11 cellular contexts compared by ENCODE assay signal in the genomic region with DNA sequence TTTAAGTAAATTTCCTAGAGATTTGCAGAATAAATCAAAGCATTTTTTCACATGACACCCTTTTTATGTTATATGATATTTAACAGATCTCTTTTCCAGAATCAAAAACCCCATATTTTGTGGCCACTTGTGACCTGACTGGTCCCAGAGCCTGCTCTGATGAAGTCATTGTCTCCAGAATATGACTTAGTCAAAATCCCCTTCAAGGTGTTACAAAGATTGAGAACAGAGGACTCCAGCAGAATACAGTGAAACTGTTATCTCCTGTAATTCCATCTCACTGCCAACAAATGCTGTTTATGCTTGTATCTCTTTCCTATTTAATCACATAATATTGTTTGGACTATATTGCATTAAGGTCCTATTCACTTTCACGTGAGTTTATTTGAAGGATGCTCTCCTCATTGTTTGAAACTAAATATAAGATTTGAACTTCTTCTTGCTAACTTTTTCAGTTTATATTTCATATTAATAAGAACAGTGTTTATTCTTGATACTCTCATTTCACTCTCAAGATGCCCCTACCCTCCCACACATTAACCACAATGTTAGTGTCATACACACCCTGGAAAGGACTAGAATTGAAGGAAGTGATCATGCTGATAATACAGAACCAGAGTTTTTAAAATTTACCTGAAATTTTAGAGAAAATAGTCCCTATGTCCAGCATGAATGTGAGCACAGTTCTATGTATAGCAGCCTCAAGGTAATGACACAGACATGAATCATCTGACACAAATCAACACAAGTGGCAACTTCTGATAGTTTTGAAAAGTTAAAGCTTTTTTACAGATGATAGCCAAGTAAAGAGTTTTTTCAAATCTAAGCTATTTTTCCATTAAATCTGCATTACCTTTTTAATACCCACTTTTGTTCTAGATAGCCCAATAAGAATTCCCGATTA. TPM values are rescaled to one million over a fixed set of nuclear protein-coding genes. Genes with fewer than 3 reads are reported as not detected.
DNase-seq lines count a peak whose midpoint lies in the region; ATAC-seq and TF ChIP-seq lines count a peak whose summit lies in the region.
"Had no signal": no experiment of that assay in that cellular context is flagged by ENCODE, and none has a peak within 500 bp of the region (broad histone marks: within the 10 kb centered on the region; RNA-seq: fewer than 3 reads in every experiment).

No MANE protein-coding gene starts in this region.

- H3K9ac ChIP-seq in SU-DHL-6 (ENCODE audit: low read length): no peak overlapping the region

- H3K79me2 ChIP-seq in SU-DHL-6 (ENCODE audit: insufficient read depth, low read length): no peaks in the 10 kb centered on the region

- no peaks in the 10 kb centered on the region for H3K27me3 ChIP-seq in SU-DHL-6 (ENCODE audit: low read length)

- peak; percentile 43 for ATAC-seq in GM19025 (IDR thresholded peaks at IDR 0.05; ENCODE audit: low read depth, unreplicated experiment)
- ATAC-seq in HG02973 (IDR thresholded peaks at IDR 0.05; ENCODE audit: unreplicated experiment): peak; percentile 57

- H4K20me1 ChIP-seq in SU-DHL-6 (ENCODE audit: low read depth, low read length): no peaks in the 10 kb centered on the region

- H3K4me3 ChIP-seq in SU-DHL-6 (ENCODE audit: insufficient read depth, low read length, poor library complexity, severe bottlenecking): no peak overlapping the region

- no peaks in the 10 kb centered on the region for H3K9me3 ChIP-seq in SU-DHL-6 (ENCODE audit: insufficient read depth, low read length)

- 0 out of 2 replicates have a peak, but pooled peaks cover 3% of the 10 kb centered on the region for H3F3A ChIP-seq in SU-DHL-6 (ENCODE audit: insufficient read depth)

- H3K9me2 ChIP-seq in SU-DHL-6 (replicated peaks; ENCODE audit: insufficient read depth, low read length): no peaks in the 10 kb centered on the region

- no peak overlapping the region for H2AFZ ChIP-seq in SU-DHL-6 (ENCODE audit: low read depth, low read length, severe bottlenecking)

- H3K27ac ChIP-seq in SU-DHL-6 (ENCODE audit: low read depth, low read length): no peak overlapping the region

- H3K4me2 ChIP-seq in SU-DHL-6 (ENCODE audit: low read depth, low read length, poor library complexity, severe bottlenecking): peak overlapping the region; percentile 16

- TF ChIP-seq CTCF in SU-DHL-6 (IDR thresholded peaks at IDR 0.05; ENCODE audit: insufficient read depth, low read length, poor library complexity, severe bottlenecking): no peak

- H3K36me3 ChIP-seq in SU-DHL-6 (ENCODE audit: low read length): no peaks in the 10 kb centered on the region

- DNase-seq in CD1c-positive myeloid dendritic cell (ENCODE audit: extremely low spot score): peak; percentile 60
- no peak for DNase-seq in H4 (ENCODE audit: low spot score)
- no peak for DNase-seq in NCI-H2196 treated with DMSO at 0.1 percent for 48 hours (lab: John Stamatoyannopoulos, UW; ENCODE audit: unreplicated experiment)
- no peak for DNase-seq in NCI-H2029 treated with DMSO at 0.1 percent for 48 hours (lab: John Stamatoyannopoulos, UW)
- no peak for DNase-seq in putamen (ENCODE audit: low spot score)
- DNase-seq: CD4-positive, CD25-positive, alpha-beta regulatory T cell; stimulated activated CD4-positive, alpha-beta T cell treated with anti-CD3 and anti-CD28 coated beads, Interleukin-12 subunit alpha, Interleukin-12 subunit beta, amount 100 ng/mL, for 4 hours had no signal

RNA-seq across cellular contexts. Expression of a gene that starts 25.8 kb away (rescaled TPM):
- 2.4 and 4.5 TPM in 2 replicates for total RNA-seq in H4 (2014; rRNA removed; shearing (Covaris generic))
- total RNA-seq: lung microvascular endothelial cell had no signal

RNA-seq across cellular contexts. Expression of a gene that starts 34.5 kb away (rescaled TPM):
- not detected in 2 replicates for total RNA-seq in H4 (2014; rRNA removed; shearing (Covaris generic))
- total RNA-seq: lung microvascular endothelial cell had no signal
